In genomic region chr6:3258720-3259490, GRCh38 we compare ENCODE assay signal across 1 cellular context.
TF ChIP-seq lines count a peak whose summit lies in the region.

Gene PSMG4, plus strand, starts transcription at chr6:3258947. Its CDS starts 76 bp downstream, at chr6:3259023.

TF ChIP-seq in GM12878, 131 proteins besides CTCF, POLR2A, EP300 and RAD21 (continued from another document and continues in another):
- TF ChIP-seq E2F4 (IDR thresholded peaks at IDR 0.05; ENCODE audit: low read depth, low read length) (no peak), CHD1 (IDR thresholded peaks at IDR 0.05; ENCODE audit: low read depth, low read length) (no peak), WRNIP1 (IDR thresholded peaks at IDR 0.05; ENCODE audit: borderline replicate concordance, low read depth, low read length) (no peak), RB1 (IDR thresholded peaks at IDR 0.05; ENCODE audit: borderline replicate concordance) (peak; percentile 81; the same call in 1 of the 2 replicates), SIN3A (IDR thresholded peaks at IDR 0.05; ENCODE audit: low read depth, low read length) (peak; percentile 84; the same call in 1 of the 2 replicates), JUND (IDR thresholded peaks at IDR 0.05; ENCODE audit: low read depth, low read length) (0 out of 2 replicates have a peak, but pooled peaks have one; percentile 5), SPI1 (IDR thresholded peaks at IDR 0.05; ENCODE audit: borderline replicate concordance, insufficient read depth, low read depth, low read length) (no peak), BCL11A (IDR thresholded peaks at IDR 0.05; ENCODE audit: low read depth, low read length) (no peak), PML (IDR thresholded peaks at IDR 0.05; ENCODE audit: low read length) (no peak), MEF2B (IDR thresholded peaks at IDR 0.05; ENCODE audit: partially characterized antibody, poor library complexity, severe bottlenecking) (no peak), PKNOX1 (IDR thresholded peaks at IDR 0.05) (no peak), IKZF2 (IDR thresholded peaks at IDR 0.05) (no peak), NFYA (IDR thresholded peaks at IDR 0.05; ENCODE audit: borderline replicate concordance, low read depth, low read length) (no peak), ZBTB40 (IDR thresholded peaks at IDR 0.05; ENCODE audit: borderline replicate concordance) (no peak), CHD4 (IDR thresholded peaks at IDR 0.05) (no peak), SKIL (IDR thresholded peaks at IDR 0.05; ENCODE audit: low read depth, poor library complexity, severe bottlenecking) (no peak), TCF7 (IDR thresholded peaks at IDR 0.05; ENCODE audit: borderline replicate concordance) (no peak), BRCA1 (IDR thresholded peaks at IDR 0.05; ENCODE audit: low read depth, low read length) (no peak), ZNF622 (IDR thresholded peaks at IDR 0.05) (no peak), EZH2 (IDR thresholded peaks at IDR 0.05; ENCODE audit: borderline replicate concordance, control insufficient read depth, low read depth, low read length) (no peak), LARP7 (IDR thresholded peaks at IDR 0.05) (peak; percentile 83), TCF3 (IDR thresholded peaks at IDR 0.05; ENCODE audit: borderline replicate concordance, insufficient read depth, low read depth, low read length) (peak; percentile 71; the same call in 1 of the 2 replicates), RCOR1 (conservative IDR thresholded peaks at IDR 0.05; ENCODE audit: low read depth, low read length) (no peak), CHD2 (IDR thresholded peaks at IDR 0.05; ENCODE audit: borderline replicate concordance, low read depth, low read length) (no peak), NR2C1 (IDR thresholded peaks at IDR 0.05) (no peak), TBL1XR1 (IDR thresholded peaks at IDR 0.05; ENCODE audit: low read depth, low read length) (no peak), NBN (IDR thresholded peaks at IDR 0.05) (0 out of 2 replicates have a peak, but pooled peaks have one; percentile 26), FOXK2 (IDR thresholded peaks at IDR 0.05) (0 out of 2 replicates have a peak, but pooled peaks have one; percentile 18), FOS (IDR thresholded peaks at IDR 0.05; ENCODE audit: borderline replicate concordance, extremely low read depth, insufficient read length) (no peak), SMAD5 (IDR thresholded peaks at IDR 0.05; ENCODE audit: low read depth) (no peak), ZNF687 (IDR thresholded peaks at IDR 0.05) (peak; percentile 52; the same call in 1 of the 2 replicates), NFIC (IDR thresholded peaks at IDR 0.05; ENCODE audit: low read depth, low read length) (no peak), KLF5 (IDR thresholded peaks at IDR 0.05; ENCODE audit: partially characterized antibody) (no peak), CBFB (IDR thresholded peaks at IDR 0.05; ENCODE audit: low read depth) (no peak), ZBTB4 (CRISPR knock-in tag; IDR thresholded peaks at IDR 0.05) (no peak), ZBTB11 (CRISPR knock-in tag; IDR thresholded peaks at IDR 0.05) (no peak)
